Comparison of ENCODE assay signal across 4 cellular contexts in genomic region chr3:32823641-32824184, GRCh38. TPM values are rescaled to one million over a fixed set of nuclear protein-coding genes. Genes with fewer than 3 reads are reported as not detected.
"Had no signal": no experiment of that assay in that cellular context is flagged by ENCODE, and none has a peak within 500 bp of the region (broad histone marks: within the 10 kb centered on the region; RNA-seq: fewer than 3 reads in every experiment).

No MANE protein-coding gene starts in this region.

RNA-seq across cellular contexts. Expression of gene TRIM71, which starts 5.9 kb away (rescaled TPM):
- total RNA-seq: aorta; RPMI7951; SJCRH30; T-helper 2 cell treated with Interferon-gamma antibody and Interleukin-4, amounts not matched to agents 100 ng/mL and 5 ng/mL, for 36 hours had no signal
- polyA plus RNA-seq: aorta had no signal
